12 cellular contexts compared by ENCODE assay signal in genomic region chr4:42167709-42168108, GRCh38. TPM values are rescaled to one million over a fixed set of nuclear protein-coding genes. Genes with fewer than 3 reads are reported as not detected.
DNase-seq lines count a peak whose midpoint lies in the region; ATAC-seq and TF ChIP-seq lines count a peak whose summit lies in the region.
"Had no signal": no experiment of that assay in that cellular context is flagged by ENCODE, and none has a peak within 500 bp of the region (broad histone marks: within the 10 kb centered on the region; RNA-seq: fewer than 3 reads in every experiment).

No MANE protein-coding gene starts in this region.

- peak; percentile 78 for DNase-seq in GM13977 (ENCODE audit: low spot score)
- peak; percentile 42 for DNase-seq in M059J (ENCODE audit: low read depth)
- no peak for DNase-seq in retina
- DNase-seq in KBM-7: no peak
- no peak for DNase-seq in HuH-7 (ENCODE audit: low spot score)
- DNase-seq in NCI-H2196 treated with DMSO at 0.1 percent for 48 hours (lab: John Stamatoyannopoulos, UW; ENCODE audit: unreplicated experiment): no peak
- DNase-seq: activated CD4-positive, alpha-beta memory T cell treated with anti-CD3 and anti-CD28 coated beads for 36 hours; GM23248; stimulated activated CD4-positive, alpha-beta T cell treated with anti-CD3 and anti-CD28 coated beads, Interleukin-2, amount 100 ng/mL, for 24 hours; thyroid gland had no signal

- in situ Hi-C loops in GM13977 (cut with MboI; ENCODE audit: low pct_unique_long_range_greater_than_20kb, low sequenced_read_pairs, unreplicated experiment) (no loop called here), KBM-7 (cut with MboI; ENCODE audit: low pct_unique_long_range_greater_than_20kb, low sequenced_read_pairs) (no loop called here)

- TF ChIP-seq CTCF in GM13977 (IDR thresholded peaks at IDR 0.05; ENCODE audit: extremely low read depth, insufficient read depth, missing control alignments): no peak

- ATAC-seq in GM19452 (IDR thresholded peaks at IDR 0.05; ENCODE audit: unreplicated experiment): peak; percentile 99
- peak; percentile 100 for ATAC-seq in HG02943 (IDR thresholded peaks at IDR 0.05; ENCODE audit: low read depth, unreplicated experiment)

RNA-seq across cellular contexts. Expression of gene BEND4, which starts 15.3 kb away (rescaled TPM):
- total RNA-seq in M059J (2014; rRNA removed; shearing (Covaris generic)): 0.12 and 0.17 TPM in 2 replicates
- total RNA-seq: GM23248 had no signal

Comparison
In these comparisons a context has a peak if more than half of its experiments do, and no peak if none do; other contexts are left out.
1. DNase-seq: peak in GM13977 (single experiment) and M059J (single experiment); none in retina (single experiment), KBM-7 (single experiment), HuH-7 (single experiment) and NCI-H2196 treated with DMSO at 0.1 percent for 48 hours (single experiment).